In the genomic region with DNA sequence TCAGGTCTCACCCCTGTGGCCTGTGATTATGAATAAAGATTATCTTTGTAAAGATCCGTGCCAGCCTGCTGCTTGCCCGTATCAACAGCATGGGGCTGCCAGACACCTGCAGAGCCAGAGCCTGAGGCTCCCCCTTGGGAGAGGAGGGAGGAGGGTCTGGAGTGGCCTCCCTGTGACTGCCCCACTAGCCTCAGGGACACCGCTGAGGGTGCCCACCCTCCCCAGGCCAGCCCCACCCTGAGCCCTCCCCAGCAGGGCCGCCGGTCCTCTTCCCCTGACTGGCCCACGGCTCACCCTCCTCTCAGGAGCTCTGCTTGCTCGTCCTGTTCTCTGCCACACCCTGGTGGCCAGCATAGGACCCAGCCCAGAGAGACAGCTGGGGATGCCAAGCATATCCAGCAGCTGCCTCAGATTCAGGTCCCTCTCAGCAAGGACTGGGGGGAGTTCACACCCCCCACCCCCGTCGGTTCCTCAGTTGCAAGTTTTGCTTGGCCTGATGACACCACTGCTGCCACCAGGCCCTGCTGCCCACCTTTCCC, we compare ENCODE assay signal across 9 cellular contexts. TPM values are rescaled to one million over a fixed set of nuclear protein-coding genes. Genes with fewer than 3 reads are reported as not detected.
DNase-seq lines count a peak whose midpoint lies in the region; ATAC-seq, FAIRE-seq and TF ChIP-seq lines count a peak whose summit lies in the region.
"Had no signal": no experiment of that assay in that cellular context is flagged by ENCODE, and none has a peak within 500 bp of the region (broad histone marks: within the 10 kb centered on the region; RNA-seq: fewer than 3 reads in every experiment).

No MANE protein-coding gene starts in this region.

- POLR2A ChIA-PET in WTC11 (lab: Charles Lee), result interaction anchor here (2.3 kb wide), 1 partner anchor 10 kb away, joined by 13 read pairs; the partner anchor contains the start of gene TPRN

- peak overlapping the region; percentile 98 to 99 for H3K4me3 ChIP-seq in foreskin fibroblast (ENCODE audit: low read depth in 1 of 2, low read length in 2 of 2)
- H3K4me3 ChIP-seq in kidney (ENCODE audit: low read length in 2 of 2), result peak overlapping the region in 1 of 2 donors; percentile 94

- FAIRE-seq in kidney (lab: Jason Lieb, UNC), result no peak

- H3K27me3 Mint-ChIP-seq in activated CD8-positive, alpha-beta memory T cell treated with anti-CD3 and anti-CD28 coated beads, Interleukin-2, amount 10 ng/mL, durations not matched to agents 7 days and 5 days, result no peaks in the 10 kb centered on the region
- no peaks in the 10 kb centered on the region for H3K27me3 Mint-ChIP-seq in WTC11 (ENCODE audit: low read depth)
- H3K27me3 Mint-ChIP-seq in stimulated activated naive CD8-positive, alpha-beta T cell treated with anti-CD3 and anti-CD28 coated beads, Interleukin-15, amount 100 ng/mL, for 72 hours, result no peaks in the 10 kb centered on the region

- peaks cover 2% of the 10 kb centered on the region for H3K36me3 Mint-ChIP-seq in activated CD8-positive, alpha-beta memory T cell treated with anti-CD3 and anti-CD28 coated beads, Interleukin-2, amount 10 ng/mL, durations not matched to agents 7 days and 5 days
- H3K36me3 Mint-ChIP-seq in WTC11, result no peaks in the 10 kb centered on the region; the same call in 1 of the 2 replicates

- no peak for DNase-seq in activated CD8-positive, alpha-beta memory T cell treated with anti-CD3 and anti-CD28 coated beads, Interleukin-2, amount 10 ng/mL, durations not matched to agents 7 days and 5 days
- DNase-seq in activated CD8-positive, alpha-beta memory T cell treated with anti-CD3 and anti-CD28 coated beads for 24 hours, result no peak
- DNase-seq in WTC11 (ENCODE audit: low spot score) (no peak), foreskin fibroblast (peak in 1 of 2 donors; percentile 23), kidney (no peak), UCSD-AML1 (lab: John Stamatoyannopoulos, UW; ENCODE audit: unreplicated experiment) (no peak), NCI-H2171 treated with DMSO at 0.1 percent for 48 hours (lab: John Stamatoyannopoulos, UW) (no peak)
- DNase-seq in stimulated activated naive CD8-positive, alpha-beta T cell treated with anti-CD3 and anti-CD28 coated beads, Interleukin-15, amount 100 ng/mL, for 72 hours, result no peak
- DNase-seq: AML-193 had no signal

- CTCF ChIA-PET in activated CD8-positive, alpha-beta memory T cell treated with anti-CD3 and anti-CD28 coated beads, Interleukin-2, amount 10 ng/mL, durations not matched to agents 7 days and 5 days (lab: Charles Lee), result interaction anchor here (0.7 to 5.1 kb wide), 7 partner anchors 8 to 70 kb away, joined by 3 to 55 read pairs (median 12); partner anchors contain the start of genes CYSRT1, NDOR1, RNF208 and RNF224
- CTCF ChIA-PET in WTC11 (lab: Charles Lee), result interaction anchor here (0.6 to 3.2 kb wide), 7 partner anchors 9 to 155 kb away, joined by 3 to 24 read pairs (median 4); partner anchors contain the start of gene RNF224

- H3K27ac ChIP-seq in kidney (ENCODE audit: low read depth in 2 of 2, low read length in 2 of 2), result no peak overlapping the region

- peak overlapping the region; percentile 36 for H3K27ac Mint-ChIP-seq in activated CD8-positive, alpha-beta memory T cell treated with anti-CD3 and anti-CD28 coated beads, Interleukin-2, amount 10 ng/mL, durations not matched to agents 7 days and 5 days
- H3K27ac Mint-ChIP-seq in WTC11, result peak overlapping the region; percentile 63; the same call in 1 of the 2 replicates
- H3K27ac Mint-ChIP-seq in stimulated activated naive CD8-positive, alpha-beta T cell treated with anti-CD3 and anti-CD28 coated beads, Interleukin-15, amount 100 ng/mL, for 72 hours, result peak overlapping the region; percentile 78 to 95

- intact Hi-C loops in kidney (cut with DNase I), result no loop called here

- no peak for TF ChIP-seq CTCF in WTC11 (IDR thresholded peaks at IDR 0.05)
- peak; percentile 7 for TF ChIP-seq CTCF in foreskin fibroblast (IDR thresholded peaks at IDR 0.05; ENCODE audit: low read depth, low read length)
- TF ChIP-seq CTCF in kidney (IDR thresholded peaks at IDR 0.05; ENCODE audit: borderline replicate concordance, extremely low read depth, insufficient read depth), result no peak

- H3K4me3 Mint-ChIP-seq in activated CD8-positive, alpha-beta memory T cell treated with anti-CD3 and anti-CD28 coated beads, Interleukin-2, amount 10 ng/mL, durations not matched to agents 7 days and 5 days, result peak overlapping the region; percentile 28
- H3K4me3 Mint-ChIP-seq in WTC11, result peak overlapping the region; percentile 55
- peak overlapping the region; percentile 91 to 98 for H3K4me3 Mint-ChIP-seq in stimulated activated naive CD8-positive, alpha-beta T cell treated with anti-CD3 and anti-CD28 coated beads, Interleukin-15, amount 100 ng/mL, for 72 hours

- peaks cover 35 to 55% of the 10 kb centered on the region in 2 donors for H3K4me1 ChIP-seq in kidney (ENCODE audit: control insufficient read depth in 1 of 2, insufficient read depth in 1 of 2, low read depth in 1 of 2, low read length in 2 of 2)

- peaks cover 4 to 15% of the 10 kb centered on the region in 2 donors for H3K36me3 ChIP-seq in kidney (ENCODE audit: control insufficient read depth in 1 of 2, insufficient read depth in 2 of 2, low read length in 2 of 2)

- H3K4me1 Mint-ChIP-seq in activated CD8-positive, alpha-beta memory T cell treated with anti-CD3 and anti-CD28 coated beads, Interleukin-2, amount 10 ng/mL, durations not matched to agents 7 days and 5 days, result peaks cover 34% of the 10 kb centered on the region
- peaks cover 24% of the 10 kb centered on the region for H3K4me1 Mint-ChIP-seq in WTC11
- peaks cover 49% of the 10 kb centered on the region for H3K4me1 Mint-ChIP-seq in stimulated activated naive CD8-positive, alpha-beta T cell treated with anti-CD3 and anti-CD28 coated beads, Interleukin-15, amount 100 ng/mL, for 72 hours

- H3K9me3 ChIP-seq in kidney (ENCODE audit: control insufficient read depth in 1 of 2, low read length in 2 of 2), result no peaks in the 10 kb centered on the region

- peak overlapping the region in 1 of 2 donors; percentile 80 for H3K9ac ChIP-seq in kidney (ENCODE audit: low read length in 2 of 2)

- no peaks in the 10 kb centered on the region for H3K9me3 Mint-ChIP-seq in activated CD8-positive, alpha-beta memory T cell treated with anti-CD3 and anti-CD28 coated beads, Interleukin-2, amount 10 ng/mL, durations not matched to agents 7 days and 5 days (ENCODE audit: low read depth)
- H3K9me3 Mint-ChIP-seq in WTC11, result no peaks in the 10 kb centered on the region
- H3K9me3 Mint-ChIP-seq in stimulated activated naive CD8-positive, alpha-beta T cell treated with anti-CD3 and anti-CD28 coated beads, Interleukin-15, amount 100 ng/mL, for 72 hours, result no peaks in the 10 kb centered on the region

- no peak for ATAC-seq in activated CD8-positive, alpha-beta memory T cell treated with anti-CD3 and anti-CD28 coated beads, Interleukin-2, amount 10 ng/mL, durations not matched to agents 7 days and 5 days
- no peak for ATAC-seq in WTC11
- no peak for ATAC-seq in stimulated activated naive CD8-positive, alpha-beta T cell treated with anti-CD3 and anti-CD28 coated beads, Interleukin-15, amount 100 ng/mL, for 72 hours

TF ChIP-seq in WTC11, 78 proteins besides CTCF, POLR2A, EP300 and RAD21 (continues in another document):
- no peak for TF ChIP-seq MLX (CRISPR knock-in tag; IDR thresholded peaks at IDR 0.05)
- TF ChIP-seq JAZF1 (CRISPR knock-in tag; IDR thresholded peaks at IDR 0.05), result no peak

RNA-seq across cellular contexts. Expression of gene SSNA1, which starts 1.9 kb away (rescaled TPM):
- 10 to 100 TPM; 80.2 to 91.3 TPM for total RNA-seq in activated CD8-positive, alpha-beta memory T cell treated with anti-CD3 and anti-CD28 coated beads, Interleukin-2, amount 10 ng/mL, durations not matched to agents 7 days and 5 days
- total RNA-seq in WTC11 (2021) (102 to 105 TPM (median 103 TPM) in 3 replicates), kidney (52.5 TPM)
- polyA plus RNA-seq in kidney (ENCODE audit: insufficient read depth, low read depth, low replicate concordance), result 131 TPM

RNA-seq across cellular contexts. Expression of gene ANAPC2, which starts 2.0 kb away (rescaled TPM):
- total RNA-seq in activated CD8-positive, alpha-beta memory T cell treated with anti-CD3 and anti-CD28 coated beads, Interleukin-2, amount 10 ng/mL, durations not matched to agents 7 days and 5 days, result 10 to 100 TPM; 59.8 to 69.7 TPM
- 61.0 to 80.9 TPM (median 61.2 TPM) in 3 replicates for total RNA-seq in WTC11 (2021)
- 57.2 TPM for total RNA-seq in kidney
- polyA plus RNA-seq in kidney (ENCODE audit: insufficient read depth, low read depth, low replicate concordance), result 19.9 TPM

RNA-seq across cellular contexts. Expression of gene TPRN, which starts 10.2 kb away (rescaled TPM):
- 10 to 100 TPM; 11.1 to 13.3 TPM for total RNA-seq in activated CD8-positive, alpha-beta memory T cell treated with anti-CD3 and anti-CD28 coated beads, Interleukin-2, amount 10 ng/mL, durations not matched to agents 7 days and 5 days
- total RNA-seq in WTC11 (2021), result 33.4 to 43.1 TPM (median 38.1 TPM) in 3 replicates
- total RNA-seq in kidney, result 49.5 TPM
- polyA plus RNA-seq in kidney (ENCODE audit: insufficient read depth, low read depth, low replicate concordance), result 47.2 TPM

RNA-seq across cellular contexts. Expression of gene TMEM203, which starts 15.1 kb away (rescaled TPM):
- 10 to 100 TPM; 32.2 to 36.9 TPM for total RNA-seq in activated CD8-positive, alpha-beta memory T cell treated with anti-CD3 and anti-CD28 coated beads, Interleukin-2, amount 10 ng/mL, durations not matched to agents 7 days and 5 days
- total RNA-seq in WTC11 (2021), result 46.7 to 50.6 TPM (median 47.4 TPM) in 3 replicates
- total RNA-seq in kidney, result 36.3 TPM
- polyA plus RNA-seq in kidney (ENCODE audit: insufficient read depth, low read depth, low replicate concordance), result 53.5 TPM

RNA-seq across cellular contexts. Expression of gene NDOR1, which starts 15.1 kb away (rescaled TPM):
- 10 to 100 TPM; 50.1 to 50.6 TPM for total RNA-seq in activated CD8-positive, alpha-beta memory T cell treated with anti-CD3 and anti-CD28 coated beads, Interleukin-2, amount 10 ng/mL, durations not matched to agents 7 days and 5 days
- total RNA-seq in WTC11 (2021) (40.3 to 49.0 TPM (median 43.2 TPM) in 3 replicates), kidney (17.8 TPM)
- 5.9 TPM for polyA plus RNA-seq in kidney (ENCODE audit: insufficient read depth, low read depth, low replicate concordance)

Comparison
In these comparisons a context has a peak if more than half of its experiments do, and no peak if none do; other contexts are left out.
1. H3K27ac Mint-ChIP-seq: peak in every context shown above with its lines; median percentile 86 in stimulated activated naive CD8-positive, alpha-beta T cell treated with anti-CD3 and anti-CD28 coated beads, Interleukin-15, amount 100 ng/mL, for 72 hours; 63 in WTC11; 36 in activated CD8-positive, alpha-beta memory T cell treated with anti-CD3 and anti-CD28 coated beads, Interleukin-2, amount 10 ng/mL, durations not matched to agents 7 days and 5 days.
2. H3K4me3 Mint-ChIP-seq: peak in every context shown above with its lines; median percentile 94 in stimulated activated naive CD8-positive, alpha-beta T cell treated with anti-CD3 and anti-CD28 coated beads, Interleukin-15, amount 100 ng/mL, for 72 hours; 55 in WTC11; 28 in activated CD8-positive, alpha-beta memory T cell treated with anti-CD3 and anti-CD28 coated beads, Interleukin-2, amount 10 ng/mL, durations not matched to agents 7 days and 5 days.